In the genomic region with DNA sequence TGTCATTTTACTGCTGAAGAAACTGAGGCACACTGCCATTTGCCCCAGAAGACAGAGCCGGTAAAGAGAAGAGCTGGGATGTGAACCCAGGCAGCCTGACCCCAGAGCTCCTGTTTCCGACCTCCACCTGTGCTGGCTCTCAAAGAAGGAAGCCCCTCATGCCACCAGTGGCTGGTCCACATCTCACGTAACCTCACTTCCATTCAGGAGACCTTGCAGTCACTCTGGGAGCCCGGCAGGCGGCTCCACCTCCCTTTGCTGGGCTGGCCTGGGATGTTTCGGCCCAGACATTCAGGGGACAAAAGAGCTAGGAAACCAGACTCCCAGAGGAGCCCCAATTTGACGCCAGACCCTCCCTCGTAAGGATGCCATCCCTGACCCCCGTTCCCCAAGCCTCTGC, we compare ENCODE assay signal across 15 cellular contexts. TPM values are rescaled to one million over a fixed set of nuclear protein-coding genes. Genes with fewer than 3 reads are reported as not detected.
A peak's percentile ranks its signal among the peaks of the same experiment; 100 is the strongest.
DNase-seq lines count a peak whose midpoint lies in the region; ATAC-seq and TF ChIP-seq lines count a peak whose summit lies in the region.
"Had no signal": no experiment of that assay in that cellular context is flagged by ENCODE, and none has a peak within 500 bp of the region (broad histone marks: within the 10 kb centered on the region; RNA-seq: fewer than 3 reads in every experiment).

No MANE protein-coding gene starts in this region.

- 82% methylated on average over 9 of the region's 9 CpGs for WGBS in urinary bladder

- H3K9me3 ChIP-seq in right atrium auricular region, result no peaks in the 10 kb centered on the region
- H3K9me3 ChIP-seq: vagina had no signal

- DNase-seq in Right ventricle myocardium inferior (ENCODE audit: missing footprints) (peak; percentile 57), right atrium auricular region (ENCODE audit: low spot score) (no peak), astrocyte of the cerebellum (ENCODE audit: low read depth) (no peak), EL (no peak), LoVo (ENCODE audit: low spot score) (no peak), GM13976 (ENCODE audit: low spot score) (no peak)
- DNase-seq: AML-193, foreskin melanocyte, GF-D8, Karpas-422, kidney had no signal

- H3K27me3 ChIP-seq in right atrium auricular region (no peaks in the 10 kb centered on the region), layer of hippocampus (ENCODE audit: control insufficient read depth, insufficient read depth, low read length) (no peaks in the 10 kb centered on the region)
- H3K27me3 ChIP-seq: vagina had no signal

- H3K27ac ChIP-seq in right atrium auricular region (peak overlapping the region in 1 of 2 donors; percentile 64), layer of hippocampus (ENCODE audit: low read depth, low read length) (peak overlapping the region; percentile 27), urinary bladder (ENCODE audit: low read depth) (peak overlapping the region; percentile 18)
- H3K27ac ChIP-seq: vagina had no signal

- intact Hi-C loops in Right ventricle myocardium inferior (cut with DNase I), result no loop called here

- H3K4me1 ChIP-seq in right atrium auricular region (peaks cover 0 to 40% of the 10 kb centered on the region in 2 donors), urinary bladder (ENCODE audit: insufficient read depth) (no peaks in the 10 kb centered on the region)

- ATAC-seq in Right ventricle myocardium inferior, result no peak

- TF ChIP-seq CTCF in right atrium auricular region (IDR thresholded peaks at IDR 0.05) (peak in 1 of 2 donors; percentile 50), astrocyte of the cerebellum (IDR thresholded peaks at IDR 0.05; ENCODE audit: low read depth, low read length, missing control alignments) (peak; percentile 22), GM13976 (IDR thresholded peaks at IDR 0.05; ENCODE audit: borderline replicate concordance, control extremely low read depth, extremely low read depth, insufficient read depth, missing control alignments) (no peak)

- H3K36me3 ChIP-seq in right atrium auricular region (peaks cover 50% of the 10 kb centered on the region), urinary bladder (ENCODE audit: insufficient read depth) (peaks cover 9% of the 10 kb centered on the region)

- in situ Hi-C loops in astrocyte of the cerebellum (cut with HindIII; ENCODE audit: low sequenced_read_pairs) (no loop called here), GM13976 (cut with MboI; ENCODE audit: low sequenced_read_pairs, unreplicated experiment) (loop anchor here (5.0 to 10.0 kb wide), 2 partner anchors 102 to 209 kb away; no protein-coding TSS in a partner anchor)

- no peak overlapping the region for H3K4me3 ChIP-seq in right atrium auricular region
- no peak overlapping the region for H3K4me3 ChIP-seq in astrocyte of the cerebellum (ENCODE audit: low read depth, low read length)
- no peak overlapping the region for H3K4me3 ChIP-seq in urinary bladder (ENCODE audit: low read depth, low read length)
- H3K4me3 ChIP-seq: vagina had no signal

RNA-seq across cellular contexts. Expression of gene TAF1C, which starts 2.9 kb away (rescaled TPM):
- total RNA-seq in Right ventricle myocardium inferior, result 26.5 TPM
- total RNA-seq in right atrium auricular region, result 10 to 100 TPM; 16.2 to 18.4 TPM
- 24.4 TPM for total RNA-seq in urinary bladder
- 39.3 TPM for polyA plus RNA-seq in urinary bladder

RNA-seq across cellular contexts. Expression of gene ADAD2, which starts 7.0 kb away (rescaled TPM):
- total RNA-seq in Right ventricle myocardium inferior (not detected), right atrium auricular region (under 1 TPM in 1 of 2 donors, not detected in 1; 0.19 TPM), urinary bladder (0.21 TPM)
- 0.47 TPM for polyA plus RNA-seq in urinary bladder
- total RNA-seq: neural crest cell, vagina had no signal

RNA-seq across cellular contexts. Expression of gene DNAAF1, which starts 38.8 kb away (rescaled TPM):
- total RNA-seq in Right ventricle myocardium inferior (not detected), right atrium auricular region (1 to 10 TPM in 1 of 2 donors, not detected in 1; 1.8 TPM), urinary bladder (not detected)
- 0.85 TPM for polyA plus RNA-seq in urinary bladder
- total RNA-seq: vagina had no signal

RNA-seq across cellular contexts. Expression of gene HSDL1, which starts 38.9 kb away (rescaled TPM):
- total RNA-seq in Right ventricle myocardium inferior (24.1 TPM), right atrium auricular region (10 to 100 TPM; 14.6 to 15.4 TPM), urinary bladder (32.7 TPM)
- polyA plus RNA-seq in urinary bladder, result 12.9 TPM

RNA-seq across cellular contexts. Expression of gene KCNG4, which starts 55.9 kb away (rescaled TPM):
- total RNA-seq in Right ventricle myocardium inferior, result not detected
- not detected for total RNA-seq in right atrium auricular region
- total RNA-seq in urinary bladder, result not detected
- polyA plus RNA-seq in urinary bladder, result not detected
- total RNA-seq: kidney, neural crest cell, vagina had no signal
